23 cellular contexts compared by ENCODE assay signal in genomic region chr2:218844334-218844733, GRCh38. TPM values are rescaled to one million over a fixed set of nuclear protein-coding genes. Genes with fewer than 3 reads are reported as not detected.
"Had no signal": no experiment of that assay in that cellular context is flagged by ENCODE, and none has a peak within 500 bp of the region (broad histone marks: within the 10 kb centered on the region; RNA-seq: fewer than 3 reads in every experiment).

No MANE protein-coding gene starts in this region.

RNA-seq across cellular contexts. Expression of gene PRKAG3, which starts 12.7 kb away (rescaled TPM):
- total RNA-seq: naive thymus-derived CD8-positive, alpha-beta T cell; natural killer cell; natural killer cell treated with Interleukin-12 subunit alpha and Interleukin-12 subunit beta and Interleukin-15 and Interleukin-18, amount 100 ng/mL, for 72 hours; neural crest cell; occipital lobe; omental fat pad; osteocyte; pancreas; progenitor cell of endocrine pancreas; pulmonary artery endothelial cell; renal cortical epithelial cell; right lobe of liver; sigmoid colon; smooth muscle cell; spleen had no signal
- polyA plus RNA-seq: naive thymus-derived CD8-positive, alpha-beta T cell; neural cell; ovary; pancreas; sigmoid colon; small intestine; smooth muscle cell; spleen had no signal

RNA-seq across cellular contexts. Expression of gene WNT6, which starts 15.3 kb away (rescaled TPM):
- total RNA-seq: naive thymus-derived CD8-positive, alpha-beta T cell; natural killer cell; natural killer cell treated with Interleukin-12 subunit alpha and Interleukin-12 subunit beta and Interleukin-15 and Interleukin-18, amount 100 ng/mL, for 72 hours; neural crest cell; occipital lobe; osteoblast; pulmonary artery endothelial cell; skeletal muscle tissue had no signal
- polyA plus RNA-seq: neural cell had no signal

RNA-seq across cellular contexts. Expression of gene WNT10A, which starts 36.3 kb away (rescaled TPM):
- total RNA-seq: natural killer cell treated with Interleukin-12 subunit alpha and Interleukin-12 subunit beta and Interleukin-15 and Interleukin-18, amount 100 ng/mL, for 72 hours; neural crest cell; occipital lobe; osteoblast; osteocyte; posterior vena cava; progenitor cell of endocrine pancreas; psoas muscle; pulmonary artery endothelial cell; right cardiac atrium; sigmoid colon; skeletal muscle tissue had no signal
- polyA plus RNA-seq: right cardiac atrium had no signal
